In genomic region chr1:215583185-215583692, GRCh38 we compare ENCODE assay signal across 14 cellular contexts. TPM values are rescaled to one million over a fixed set of nuclear protein-coding genes. Genes with fewer than 3 reads are reported as not detected.
DNase-seq lines count a peak whose midpoint lies in the region; ATAC-seq, FAIRE-seq and TF ChIP-seq lines count a peak whose summit lies in the region.
"Had no signal": no experiment of that assay in that cellular context is flagged by ENCODE, and none has a peak within 500 bp of the region (broad histone marks: within the 10 kb centered on the region; RNA-seq: fewer than 3 reads in every experiment).

No MANE protein-coding gene starts in this region.

- no peak for TF ChIP-seq EP300 in A549 (IDR thresholded peaks at IDR 0.05)

- dilution Hi-C loops in keratinocyte (cut with MboI; ENCODE audit: extremely low pct_ligation_motif_present, low sequenced_read_pairs), result no loop called here

- H3K27ac ChIP-seq in A549, result no peak overlapping the region
- H3K27ac ChIP-seq in HEK293 (ENCODE audit: extremely low read depth, low read depth, low read length), result no peak overlapping the region
- H3K27ac ChIP-seq in keratinocyte (ENCODE audit: control insufficient read depth, insufficient read depth, low read length), result peak overlapping the region; percentile 55
- H3K27ac ChIP-seq in caudate nucleus (ENCODE audit: low read depth, low read length), result no peak overlapping the region
- H3K27ac ChIP-seq: thyroid gland had no signal

- CTCF ChIA-PET in A549 (lab: Yijun Ruan, JAX), result no interaction called here
- CTCF ChIA-PET in HEK293 (lab: Yijun Ruan, JAX), result no interaction called here

- TF ChIP-seq CTCF in A549 (IDR thresholded peaks at IDR 0.05) (no peak), HEK293 (tag by site-specific recombination; IDR thresholded peaks at IDR 0.05) (no peak), astrocyte of the spinal cord (IDR thresholded peaks at IDR 0.05; ENCODE audit: low read depth, low read length) (no peak), keratinocyte (optimal IDR thresholded peaks at IDR 0.05 in 1 of 3, IDR thresholded peaks at IDR 0.05 in 1 of 3, conservative IDR thresholded peaks at IDR 0.05 in 1 of 3; ENCODE audit: extremely low read depth in 1 of 3, insufficient read depth in 2 of 3, low read length in 3 of 3) (no peak), natural killer cell (IDR thresholded peaks at IDR 0.05) (no peak)

- no peaks in the 10 kb centered on the region for H3K4me1 Mint-ChIP-seq in natural killer cell

- H3K4me2 ChIP-seq in A549 (peak overlapping the region; percentile 27; the same call in 2 of the 3 replicates), keratinocyte (ENCODE audit: control insufficient read depth, extremely low read depth, insufficient read depth, low read depth, low read length) (peak overlapping the region; percentile 83)

- no peak overlapping the region for H3K4me3 ChIP-seq in A549
- no peak overlapping the region for H3K4me3 ChIP-seq in HEK293 (ENCODE audit: low read depth, low read length)
- H3K4me3 ChIP-seq in astrocyte of the spinal cord (ENCODE audit: low read depth, low read length), result no peak overlapping the region
- peak overlapping the region in 2 of 3 experiments; percentile 27 to 51 for H3K4me3 ChIP-seq in keratinocyte (ENCODE audit: control insufficient read depth in 2 of 3, extremely low read depth in 1 of 3, insufficient read depth in 2 of 3, low read depth in 1 of 3, low read length in 3 of 3)
- H3K4me3 ChIP-seq: skin epidermis, thyroid gland had no signal

- no peaks in the 10 kb centered on the region for H3K27me3 ChIP-seq in keratinocyte (ENCODE audit: control insufficient read depth, extremely low read depth, insufficient read depth, low read length)
- H3K27me3 ChIP-seq: thyroid gland had no signal

- no peak overlapping the region for H2AFZ ChIP-seq in keratinocyte (ENCODE audit: control insufficient read depth, low read length)

- no peaks in the 10 kb centered on the region for H3K79me2 ChIP-seq in keratinocyte (ENCODE audit: control insufficient read depth, insufficient read depth, low read length)

- intact Hi-C loops in natural killer cell (cut with micrococcal nuclease), result no loop called here

- H3K36me3 ChIP-seq in HEK293 (ENCODE audit: control insufficient read depth in 2 of 2, insufficient read depth in 1 of 2, low read length in 2 of 2) (peaks cover 13 to 34% of the 10 kb centered on the region in 2 experiments), keratinocyte (ENCODE audit: control insufficient read depth in 2 of 2, extremely low read depth in 1 of 2, insufficient read depth in 2 of 2, low read length in 2 of 2) (peaks cover 1 to 3% of the 10 kb centered on the region in 2 experiments)

- POLR2A ChIA-PET in A549 (lab: Yijun Ruan, JAX) (no interaction called here), HEK293 (lab: Yijun Ruan, JAX) (no interaction called here)

- no peak for FAIRE-seq in A549 (lab: Jason Lieb, UNC)
- peak; percentile 73 for FAIRE-seq in keratinocyte (lab: Jason Lieb, UNC)

- no peak overlapping the region for H3K4me3 Mint-ChIP-seq in natural killer cell

- ATAC-seq in A549 (peak in 1 of 2 experiments; percentile 22; a peak in 1 of 6 replicates), HG03378 (IDR thresholded peaks at IDR 0.05; ENCODE audit: unreplicated experiment) (no peak), natural killer cell (no peak)

- no peaks in the 10 kb centered on the region for H3K9me1 ChIP-seq in keratinocyte (ENCODE audit: control insufficient read depth, extremely low read depth, insufficient read depth, low read length)

- peaks cover 6% of the 10 kb centered on the region; the same call in 2 of the 3 replicates for H3K4me1 ChIP-seq in A549
- H3K4me1 ChIP-seq in HEK293 (ENCODE audit: control insufficient read depth, insufficient read depth, low read length), result no peaks in the 10 kb centered on the region
- H3K4me1 ChIP-seq in keratinocyte (ENCODE audit: control insufficient read depth, extremely low read depth, insufficient read depth, low read length), result peaks cover 13% of the 10 kb centered on the region
- H3K4me1 ChIP-seq: thyroid gland had no signal

- H3K9me3 ChIP-seq in A549 (no peaks in the 10 kb centered on the region), HEK293 (ENCODE audit: control insufficient read depth, insufficient read depth, low read depth, low read length) (no peaks in the 10 kb centered on the region), keratinocyte (ENCODE audit: control insufficient read depth, low read depth, low read length) (no peaks in the 10 kb centered on the region)
- H3K9me3 ChIP-seq: thyroid gland had no signal

- 70% methylated on average over 5 of the region's 5 CpGs for WGBS in A549 (ENCODE audit: missing lambda C conversion rate)

- no peak overlapping the region for H3K27ac Mint-ChIP-seq in natural killer cell

- in situ Hi-C loops in astrocyte of the spinal cord (cut with HindIII; ENCODE audit: low sequenced_read_pairs), result no loop called here

- no peaks in the 10 kb centered on the region for H3K36me3 Mint-ChIP-seq in natural killer cell

- no peak for TF ChIP-seq POLR2A in A549 (IDR thresholded peaks at IDR 0.05; ENCODE audit: low read length)

- H3K27me3 Mint-ChIP-seq in natural killer cell (ENCODE audit: low read depth in 2 of 2), result no peaks in the 10 kb centered on the region

- H3K9me3 Mint-ChIP-seq in natural killer cell, result no peaks in the 10 kb centered on the region

- TF ChIP-seq RAD21 in A549 (conservative IDR thresholded peaks at IDR 0.05 in 1 of 2, IDR thresholded peaks at IDR 0.05 in 1 of 2), result no peak

- no peaks in the 10 kb centered on the region for H4K20me1 ChIP-seq in keratinocyte (ENCODE audit: control insufficient read depth, extremely low read depth, insufficient read depth, low read length)

- DNase-seq in A549 (ENCODE audit: low read depth in 1 of 2, low spot score in 1 of 2) (no peak), astrocyte of the spinal cord (ENCODE audit: low read depth, low spot score) (peak; percentile 23), keratinocyte (ENCODE audit: low read depth, low spot score) (no peak), natural killer cell (no peak), SKM-1 (lab: John Stamatoyannopoulos, UW; ENCODE audit: unreplicated experiment) (no peak), caudate nucleus (lab: John Stamatoyannopoulos, UW) (no peak)
- DNase-seq: activated T-cell treated with anti-CD3 and anti-CD28 coated beads for 4 hours, DMS79 treated with DMSO at 0.1 percent for 48 hours, hippocampal formation, NCI-H2081 treated with DMSO at 0.1 percent for 48 hours, thyroid gland had no signal

- H3K9ac ChIP-seq in keratinocyte (ENCODE audit: control insufficient read depth, extremely low read depth, insufficient read depth, low read length), result no peak overlapping the region

TF ChIP-seq in A549, 52 proteins besides CTCF, POLR2A, EP300 and RAD21 (continues in another document):
- TF ChIP-seq HOXB5 (CRISPR knock-in tag; IDR thresholded peaks at IDR 0.05) (no peak), NFE2L2 (conservative IDR thresholded peaks at IDR 0.05; ENCODE audit: low read length) (no peak), ATOH8 (CRISPR knock-in tag; IDR thresholded peaks at IDR 0.05; ENCODE audit: low read depth) (no peak), FOSB (CRISPR knock-in tag; IDR thresholded peaks at IDR 0.05) (no peak), MYC (IDR thresholded peaks at IDR 0.05; ENCODE audit: borderline replicate concordance, low read length) (no peak), TP53 (CRISPR knock-in tag; IDR thresholded peaks at IDR 0.05) (no peak)

TF ChIP-seq in HEK293, 187 proteins besides CTCF, POLR2A, EP300 and RAD21:
- TF ChIP-seq ZNF341 (tag by site-specific recombination; IDR thresholded peaks at IDR 0.05; ENCODE audit: low read depth), result 0 out of 2 replicates have a peak, but pooled peaks have one; percentile 38
- no peak for TF ChIP-seq ZNF624 (tag by site-specific recombination; IDR thresholded peaks at IDR 0.05)
- TF ChIP-seq ZSCAN30 (tag by site-specific recombination; IDR thresholded peaks at IDR 0.05), result no peak

RNA-seq across cellular contexts. Expression of gene KCTD3, which starts 16.1 kb away (rescaled TPM):
- polyA plus RNA-seq in A549 (2011; rRNA removed) (69.4 and 78.9 TPM in 2 replicates), A549 (2017; fragmentation: RNase III; extraction: RNeasy Plus Mini Kit Qiagen cat#74134 plus additional on column Dnase treatment) (30.8 to 33.0 TPM (median 32.7 TPM) in 3 replicates), keratinocyte (25.5 to 43.4 TPM (median 30.6 TPM) in 3 replicates)
- 25.2 and 29.9 TPM in 2 replicates for polyA plus RNA-seq in A549 (2012; cell fraction: cytosol; rRNA removed)
- polyA plus RNA-seq in A549 (2012; cell fraction: nucleus; rRNA removed), result 19.0 and 19.8 TPM in 2 replicates
- polyA minus RNA-seq in A549 (2011; rRNA and poly(A)+ RNA removed), result 56.7 and 76.1 TPM in 2 replicates
- polyA plus RNA-seq in keratinocyte (2011; ENCODE audit: low read depth), result 15.2 TPM
- polyA plus RNA-seq in keratinocyte (2011; cell fraction: cytosol; rRNA removed), result 21.1 and 47.9 TPM in 2 replicates
- polyA plus RNA-seq in keratinocyte (2011; cell fraction: nucleus; rRNA removed), result 37.0 and 42.8 TPM in 2 replicates
- 9.9 and 21.8 TPM in 2 replicates for polyA plus RNA-seq in keratinocyte (2012; ENCODE audit: low replicate concordance)
- 30.0 to 76.9 TPM (median 56.5 TPM) in 3 replicates for polyA minus RNA-seq in keratinocyte
- 24.4 TPM for polyA minus RNA-seq in keratinocyte (2011; cell fraction: cytosol; rRNA and poly(A)+ RNA removed)
- 16.4 and 32.7 TPM in 2 replicates for polyA minus RNA-seq in keratinocyte (2011; cell fraction: nucleus; rRNA and poly(A)+ RNA removed)
- 1 to 10 TPM; 2.1 to 4.5 (median 3.1) TPM for total RNA-seq in natural killer cell

Comparison
In these comparisons a context has a peak if more than half of its experiments do, and no peak if none do; other contexts are left out.
1. H3K4me3 ChIP-seq: peak in keratinocyte (2 of 3); none in A549 (single experiment), HEK293 (single experiment) and astrocyte of the spinal cord (single experiment).